24 cellular contexts compared by ENCODE assay signal in the genomic region with DNA sequence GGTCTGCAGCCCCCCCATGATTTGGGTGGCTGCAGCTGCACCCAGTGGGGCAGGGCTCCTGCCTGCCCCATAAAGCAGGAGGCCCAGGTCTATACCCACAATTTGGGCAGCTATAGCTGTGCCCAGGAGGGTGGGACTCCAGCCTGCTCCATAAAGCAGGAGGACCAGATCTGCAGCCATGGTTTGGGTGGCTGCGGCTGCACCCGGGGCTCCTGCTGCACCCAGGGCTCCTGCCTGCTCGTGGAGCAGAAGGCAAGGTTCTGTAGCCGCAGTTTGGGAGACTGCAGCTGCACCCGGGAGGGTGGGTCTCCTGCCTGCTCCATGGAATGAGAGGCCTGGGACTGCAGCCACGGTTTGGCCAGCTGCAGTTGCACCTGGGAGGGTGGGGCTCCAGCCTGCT.
"Had no signal": no experiment of that assay in that cellular context is flagged by ENCODE, and none has a peak within 500 bp of the region (broad histone marks: within the 10 kb centered on the region; RNA-seq: fewer than 3 reads in every experiment).

No MANE protein-coding gene starts in this region.

- H3K27me3 Mint-ChIP-seq: naive B cell had no signal

- H3K4me3 Mint-ChIP-seq: immature natural killer cell, mesothelial cell of epicardium had no signal

- H3K4me1 Mint-ChIP-seq: mesothelial cell of epicardium had no signal

- H3K36me3 Mint-ChIP-seq: naive B cell had no signal

- H3K4me3 ChIP-seq: coronary artery, dorsolateral prefrontal cortex, esophagus muscularis mucosa, gastroesophageal sphincter, heart left ventricle, hepatocyte, left lung, lower lobe of right lung, mucosa of descending colon had no signal

- H3K9me3 Mint-ChIP-seq: immature natural killer cell had no signal

- H3K4me1 ChIP-seq: foreskin keratinocyte, gastroesophageal sphincter, left lung, lower lobe of right lung had no signal

- ATAC-seq: foreskin keratinocyte, gastroesophageal sphincter, heart left ventricle, left cardiac atrium, left lung, left ventricle myocardium superior, lower lobe of right lung, mucosa of descending colon had no signal

- H3K27me3 ChIP-seq: esophagus muscularis mucosa, foreskin keratinocyte, gastroesophageal sphincter, heart left ventricle, hepatocyte, left lung had no signal

- H3K27ac Mint-ChIP-seq: immature natural killer cell, mesothelial cell of epicardium, naive B cell had no signal

- DNase-seq: dermis blood vessel endothelial cell; dorsolateral prefrontal cortex; effector CD4-positive, alpha-beta T cell; effector memory CD4-positive, alpha-beta T cell; foreskin keratinocyte; hypothalamus; immature natural killer cell; islet precursor cell; left cardiac atrium; left lung; left ventricle myocardium superior; lower lobe of right lung; mesenchymal stem cell; mucosa of descending colon; naive B cell had no signal

- H3K36me3 ChIP-seq: gastroesophageal sphincter, lower lobe of right lung had no signal

- H3K9me3 ChIP-seq: esophagus muscularis mucosa, gastroesophageal sphincter, heart left ventricle, left lung, lower lobe of right lung, mucosa of descending colon had no signal

- FAIRE-seq: colon, endothelial cell of umbilical vein, frontal cortex had no signal

- H3K27ac ChIP-seq: coronary artery, dorsolateral prefrontal cortex, esophagus muscularis mucosa, foreskin keratinocyte, gastroesophageal sphincter, heart left ventricle, hepatocyte, left lung, lower lobe of right lung had no signal

- H3K4me2 ChIP-seq: hepatocyte had no signal
